Comparison of ENCODE assay signal across 8 cellular contexts in genomic region chr22:33018232-33018864, GRCh38.
DNase-seq lines count a peak whose midpoint lies in the region; ATAC-seq and TF ChIP-seq lines count a peak whose summit lies in the region.

No MANE protein-coding gene starts in this region.

- DNase-seq in activated CD4-positive, alpha-beta T cell treated with anti-CD3 and anti-CD28 coated beads for 24 hours (ENCODE audit: low read depth in 2 of 2) = peak; percentile 9 to 39
- DNase-seq in activated CD4-positive, alpha-beta T cell treated with anti-CD3 and anti-CD28 coated beads for 1 hour = no peak
- DNase-seq in NCI-H1930 (lab: John Stamatoyannopoulos, UW) = peak; percentile 11 to 26
- DNase-seq in activated CD8-positive, alpha-beta memory T cell treated with anti-CD3 and anti-CD28 coated beads, Interleukin-2, amount 50 U/mL, for 48 hours = peak; percentile 70
- DNase-seq in foreskin fibroblast = peak in 1 of 2 donors; percentile 50
- peak; percentile 11 for DNase-seq in non-pigmented ciliary epithelial cell (ENCODE audit: low read depth)
- no peak for DNase-seq in epidermal melanocyte (ENCODE audit: insufficient read length, low spot score)

- ATAC-seq in HG02970 (IDR thresholded peaks at IDR 0.05; ENCODE audit: low FRiP score, unreplicated experiment) = no peak

- TF ChIP-seq CTCF in foreskin fibroblast (IDR thresholded peaks at IDR 0.05; ENCODE audit: low read depth, low read length) = peak; percentile 96

- H3K4me3 ChIP-seq in foreskin fibroblast (ENCODE audit: low read depth in 1 of 2, low read length in 2 of 2) = no peak overlapping the region

Comparison
In these comparisons a context has a peak if more than half of its experiments do, and no peak if none do; other contexts are left out.
1. DNase-seq: peak in activated CD4-positive, alpha-beta T cell treated with anti-CD3 and anti-CD28 coated beads for 24 hours (2 of 2), NCI-H1930 (2 of 2), activated CD8-positive, alpha-beta memory T cell treated with anti-CD3 and anti-CD28 coated beads, Interleukin-2, amount 50 U/mL, for 48 hours (single experiment) and non-pigmented ciliary epithelial cell (single experiment); none in activated CD4-positive, alpha-beta T cell treated with anti-CD3 and anti-CD28 coated beads for 1 hour (single experiment) and epidermal melanocyte (single experiment).